29 cellular contexts compared by ENCODE assay signal in genomic region chr2:144998435-144998834, GRCh38.
"Had no signal": no experiment of that assay in that cellular context is flagged by ENCODE, and none has a peak within 500 bp of the region (broad histone marks: within the 10 kb centered on the region; RNA-seq: fewer than 3 reads in every experiment).

No MANE protein-coding gene starts in this region.

- H3K9me3 Mint-ChIP-seq: activated naive CD4-positive, alpha-beta T cell treated with anti-CD3 and anti-CD28 coated beads, Interleukin-2, amount 50 U/mL, for 72 hours; activated T-helper 2 cell treated with anti-CD3 and anti-CD28 coated beads, Interferon-gamma antibody, Interleukin-2, Interleukin-4, amounts not matched to agents 10 μg/mL and 5 μg/mL and 100 μg/mL, durations not matched to agents 14 hours and 24 hours and 36 hours; nephron; stimulated activated naive B cell treated with anti-CD40 and anti-IgM and Interleukin-4, amounts not matched to agents 10 μg/mL and 1 μg/mL and 100 μg/mL, for 72 hours; WTC11 had no signal

- DNase-seq: activated CD4-positive, alpha-beta T cell treated with anti-CD3 and anti-CD28 coated beads for 1 hour; activated CD4-positive, alpha-beta T cell treated with anti-CD3 and anti-CD28 coated beads, Interleukin-2, amount 50 U/mL, for 1 hour; activated CD8-positive, alpha-beta memory T cell treated with anti-CD3 and anti-CD28 coated beads, Interleukin-2, amount 10 ng/mL, durations not matched to agents 7 days and 5 days; activated CD8-positive, alpha-beta T cell treated with anti-CD3 and anti-CD28 coated beads, Interleukin-2, amount 10 ng/mL, durations not matched to agents 7 days and 5 days; activated naive CD4-positive, alpha-beta T cell; activated T-cell treated with anti-CD3 and anti-CD28 coated beads, Interleukin-2, amount 50 U/mL, for 48 hours; anterior cingulate cortex; dermis blood vessel endothelial cell; effector CD4-positive, alpha-beta T cell; foreskin fibroblast; kidney glomerular epithelial cell; left lung; mucosa of descending colon; retina; stimulated activated CD4-positive, alpha-beta T cell treated with anti-CD3 and anti-CD28 coated beads, Interleukin-1b, Interleukin-23, amount 100 ng/mL, for 48 hours; stimulated activated naive B cell treated with anti-CD40 and anti-IgM and Interleukin-4, amounts not matched to agents 10 μg/mL and 1 μg/mL and 100 μg/mL, for 72 hours; stomach; T-helper 2 cell; trophoblast cell had no signal

- H3K4me3 Mint-ChIP-seq: activated CD8-positive, alpha-beta memory T cell treated with anti-CD3 and anti-CD28 coated beads, Interleukin-2, amount 10 ng/mL, durations not matched to agents 7 days and 5 days; activated CD8-positive, alpha-beta T cell treated with anti-CD3 and anti-CD28 coated beads, Interleukin-2, amount 10 ng/mL, durations not matched to agents 7 days and 5 days; nephron; stimulated activated naive B cell treated with anti-CD40 and anti-IgM and Interleukin-4, amounts not matched to agents 10 μg/mL and 1 μg/mL and 100 μg/mL, for 72 hours; WTC11 had no signal

- H3K27me3 ChIP-seq: body of pancreas, cardiac muscle cell, left lung, ovary, SJSA1, stomach had no signal

- H3K36me3 ChIP-seq: cardiac muscle cell, left lung, ovary, SJSA1, stomach had no signal

- H3K27ac Mint-ChIP-seq: activated CD8-positive, alpha-beta memory T cell treated with anti-CD3 and anti-CD28 coated beads, Interleukin-2, amount 10 ng/mL, durations not matched to agents 7 days and 5 days; activated CD8-positive, alpha-beta T cell treated with anti-CD3 and anti-CD28 coated beads, Interleukin-2, amount 10 ng/mL, durations not matched to agents 7 days and 5 days; activated naive CD4-positive, alpha-beta T cell treated with anti-CD3 and anti-CD28 coated beads, Interleukin-2, amount 50 U/mL, for 72 hours; activated T-helper 2 cell treated with anti-CD3 and anti-CD28 coated beads, Interferon-gamma antibody, Interleukin-2, Interleukin-4, amounts not matched to agents 10 μg/mL and 5 μg/mL and 100 μg/mL, durations not matched to agents 14 hours and 24 hours and 36 hours; nephron; progenitor cell of endocrine pancreas; stimulated activated naive B cell treated with anti-CD40 and anti-IgM and Interleukin-4, amounts not matched to agents 10 μg/mL and 1 μg/mL and 100 μg/mL, for 72 hours; WTC11 had no signal

- H3K4me1 Mint-ChIP-seq: activated CD8-positive, alpha-beta memory T cell treated with anti-CD3 and anti-CD28 coated beads, Interleukin-2, amount 10 ng/mL, durations not matched to agents 7 days and 5 days; WTC11 had no signal

- H3K9me3 ChIP-seq: body of pancreas, left lung, mucosa of descending colon, ovary, SJSA1, stomach had no signal

- H3K27me3 Mint-ChIP-seq: progenitor cell of endocrine pancreas; stimulated activated naive B cell treated with anti-CD40 and anti-IgM and Interleukin-4, amounts not matched to agents 10 μg/mL and 1 μg/mL and 100 μg/mL, for 72 hours had no signal

- H3K36me3 Mint-ChIP-seq: activated CD8-positive, alpha-beta memory T cell treated with anti-CD3 and anti-CD28 coated beads, Interleukin-2, amount 10 ng/mL, durations not matched to agents 7 days and 5 days; activated naive CD4-positive, alpha-beta T cell treated with anti-CD3 and anti-CD28 coated beads, Interleukin-2, amount 50 U/mL, for 72 hours; stimulated activated naive B cell treated with anti-CD40 and anti-IgM and Interleukin-4, amounts not matched to agents 10 μg/mL and 1 μg/mL and 100 μg/mL, for 72 hours; WTC11 had no signal

- H3K4me1 ChIP-seq: body of pancreas, left lung, stomach had no signal

- H3K4me3 ChIP-seq: body of pancreas, cardiac muscle cell, left lung, mucosa of descending colon, ovary, SJSA1, smooth muscle cell, stomach had no signal

- ATAC-seq: activated CD8-positive, alpha-beta memory T cell treated with anti-CD3 and anti-CD28 coated beads, Interleukin-2, amount 10 ng/mL, durations not matched to agents 7 days and 5 days; activated CD8-positive, alpha-beta T cell treated with anti-CD3 and anti-CD28 coated beads, Interleukin-2, amount 10 ng/mL, durations not matched to agents 7 days and 5 days; activated naive CD4-positive, alpha-beta T cell treated with anti-CD3 and anti-CD28 coated beads, Interleukin-2, amount 50 U/mL, for 72 hours; body of pancreas; left lung; mucosa of descending colon; stimulated activated naive B cell treated with anti-CD40 and anti-IgM and Interleukin-4, amounts not matched to agents 10 μg/mL and 1 μg/mL and 100 μg/mL, for 72 hours; WTC11 had no signal

- H3K27ac ChIP-seq: body of pancreas, cardiac muscle cell, left lung, SJSA1, stomach had no signal
